In genomic region chr18:23802817-23803216, GRCh38 we compare ENCODE assay signal across 20 cellular contexts.
"Had no signal": no experiment of that assay in that cellular context is flagged by ENCODE, and none has a peak within 500 bp of the region (broad histone marks: within the 10 kb centered on the region; RNA-seq: fewer than 3 reads in every experiment).

No MANE protein-coding gene starts in this region.

- DNase-seq: effector CD8-positive, alpha-beta T cell; effector memory CD8-positive, alpha-beta T cell; endodermal cell; erythroblast; esophagus squamous epithelium; foreskin fibroblast; foreskin melanocyte; gastrocnemius medialis; glutamatergic neuron; head of caudate nucleus; heart right ventricle; hippocampal formation; left cardiac atrium; left lung; left ventricle myocardium superior; lower lobe of right lung; mesenchymal stem cell; mucosa of descending colon had no signal

- H3K4me3 ChIP-seq: coronary artery, esophagus squamous epithelium, gastrocnemius medialis, heart right ventricle, left lung, lower lobe of right lung, mucosa of descending colon had no signal

- ATAC-seq: effector memory CD8-positive, alpha-beta T cell; esophagus mucosa; gastrocnemius medialis; heart right ventricle; left cardiac atrium; left lung; left ventricle myocardium superior; lower lobe of right lung; mucosa of descending colon had no signal
